In genomic region chr5:83363111-83363510, GRCh38 we compare ENCODE assay signal across 32 cellular contexts.
"Had no signal": no experiment of that assay in that cellular context is flagged by ENCODE, and none has a peak within 500 bp of the region (broad histone marks: within the 10 kb centered on the region; RNA-seq: fewer than 3 reads in every experiment).

No MANE protein-coding gene starts in this region.

- H3K27me3 ChIP-seq: ascending aorta, breast epithelium, cardiac muscle cell, esophagus muscularis mucosa, foreskin keratinocyte, gastrocnemius medialis, heart left ventricle had no signal

- H3K4me3 ChIP-seq: ascending aorta, breast epithelium, cardiac muscle cell, coronary artery, esophagus muscularis mucosa, gastrocnemius medialis, heart left ventricle had no signal

- H3K27ac ChIP-seq: ascending aorta, breast epithelium, cardiac muscle cell, coronary artery, esophagus muscularis mucosa, foreskin keratinocyte, gastrocnemius medialis, heart left ventricle had no signal

- H3K4me1 ChIP-seq: ascending aorta, breast epithelium, esophagus muscularis mucosa, foreskin keratinocyte, gastrocnemius medialis had no signal

- H3K36me3 Mint-ChIP-seq: activated CD4-positive, alpha-beta memory T cell treated with anti-CD3 and anti-CD28 coated beads for 36 hours; activated CD8-positive, alpha-beta memory T cell treated with anti-CD3 and anti-CD28 coated beads, Interleukin-2, amount 10 ng/mL, durations not matched to agents 7 days and 5 days; activated naive CD4-positive, alpha-beta T cell treated with anti-CD3 and anti-CD28 coated beads, Interleukin-2, amount 10 ng/mL, durations not matched to agents 7 days and 5 days; activated naive CD8-positive, alpha-beta T cell treated with anti-CD3 and anti-CD28 coated beads, Interleukin-2, amount 10 ng/mL, durations not matched to agents 7 days and 5 days; brain had no signal

- H3K27me3 Mint-ChIP-seq: activated CD4-positive, alpha-beta memory T cell treated with anti-CD3 and anti-CD28 coated beads for 36 hours; activated CD4-positive, alpha-beta T cell treated with anti-CD3 and anti-CD28 coated beads for 36 hours; activated CD4-positive, alpha-beta T cell treated with anti-CD3 and anti-CD28 coated beads, Interleukin-2, amount 10 ng/mL, durations not matched to agents 24 days and 14 days; activated naive CD8-positive, alpha-beta T cell treated with anti-CD3 and anti-CD28 coated beads, Interleukin-2, amount 10 ng/mL, durations not matched to agents 7 days and 5 days; activated T-cell treated with anti-CD3 and anti-CD28 coated beads, Interleukin-2, amount 50 U/mL, for 24 hours; brain; effector memory CD8-positive, alpha-beta T cell had no signal

- ATAC-seq: activated CD4-positive, alpha-beta T cell treated with anti-CD3 and anti-CD28 coated beads for 36 hours; activated CD8-positive, alpha-beta memory T cell treated with anti-CD3 and anti-CD28 coated beads, Interleukin-2, amount 10 ng/mL, durations not matched to agents 7 days and 5 days; activated CD8-positive, alpha-beta T cell treated with anti-CD3 and anti-CD28 coated beads, Interleukin-2, amount 10 ng/mL, durations not matched to agents 7 days and 5 days; activated naive CD4-positive, alpha-beta T cell treated with anti-CD3 and anti-CD28 coated beads, Interleukin-2, amount 50 U/mL, for 72 hours; activated T-cell treated with anti-CD3 and anti-CD28 coated beads, Interleukin-2, amount 50 U/mL, for 72 hours; effector memory CD8-positive, alpha-beta T cell; foreskin keratinocyte; gastrocnemius medialis; heart left ventricle had no signal

- H3K27ac Mint-ChIP-seq: activated CD4-positive, alpha-beta memory T cell treated with anti-CD3 and anti-CD28 coated beads for 36 hours; activated CD4-positive, alpha-beta T cell treated with anti-CD3 and anti-CD28 coated beads for 36 hours; activated CD4-positive, alpha-beta T cell treated with anti-CD3 and anti-CD28 coated beads, Interleukin-2, amount 10 ng/mL, durations not matched to agents 24 days and 14 days; activated CD8-positive, alpha-beta memory T cell treated with anti-CD3 and anti-CD28 coated beads, Interleukin-2, amount 10 ng/mL, durations not matched to agents 7 days and 5 days; activated CD8-positive, alpha-beta T cell treated with anti-CD3 and anti-CD28 coated beads, Interleukin-2, amount 10 ng/mL, durations not matched to agents 7 days and 5 days; activated naive CD4-positive, alpha-beta T cell treated with anti-CD3 and anti-CD28 coated beads, Interleukin-2, amount 10 ng/mL, durations not matched to agents 7 days and 5 days; activated naive CD4-positive, alpha-beta T cell treated with anti-CD3 and anti-CD28 coated beads, Interleukin-2, amount 50 U/mL, for 72 hours; activated naive CD8-positive, alpha-beta T cell treated with anti-CD3 and anti-CD28 coated beads, Interleukin-2, amount 10 ng/mL, durations not matched to agents 7 days and 5 days; activated T-cell treated with anti-CD3 and anti-CD28 coated beads, Interleukin-2, amount 50 U/mL, for 24 hours; activated T-cell treated with anti-CD3 and anti-CD28 coated beads, Interleukin-2, amount 50 U/mL, for 72 hours; effector memory CD8-positive, alpha-beta T cell had no signal

- H3K9me3 Mint-ChIP-seq: activated naive CD8-positive, alpha-beta T cell treated with anti-CD3 and anti-CD28 coated beads, Interleukin-2, amount 10 ng/mL, durations not matched to agents 7 days and 5 days had no signal

- H3K36me3 ChIP-seq: ascending aorta, breast epithelium, cardiac muscle cell, esophagus muscularis mucosa, gastrocnemius medialis, heart left ventricle had no signal

- H3K4me3 Mint-ChIP-seq: activated CD4-positive, alpha-beta memory T cell treated with anti-CD3 and anti-CD28 coated beads for 36 hours; activated CD4-positive, alpha-beta T cell treated with anti-CD3 and anti-CD28 coated beads for 36 hours; activated CD4-positive, alpha-beta T cell treated with anti-CD3 and anti-CD28 coated beads, Interleukin-2, amount 10 ng/mL, durations not matched to agents 24 days and 14 days; activated CD8-positive, alpha-beta memory T cell treated with anti-CD3 and anti-CD28 coated beads, Interleukin-2, amount 10 ng/mL, durations not matched to agents 7 days and 5 days; activated CD8-positive, alpha-beta T cell treated with anti-CD3 and anti-CD28 coated beads, Interleukin-2, amount 10 ng/mL, durations not matched to agents 7 days and 5 days; activated naive CD4-positive, alpha-beta T cell treated with anti-CD3 and anti-CD28 coated beads, Interleukin-2, amount 10 ng/mL, durations not matched to agents 7 days and 5 days; activated naive CD8-positive, alpha-beta T cell treated with anti-CD3 and anti-CD28 coated beads, Interleukin-2, amount 10 ng/mL, durations not matched to agents 7 days and 5 days; activated T-cell treated with anti-CD3 and anti-CD28 coated beads, Interleukin-2, amount 50 U/mL, for 24 hours; activated T-cell treated with anti-CD3 and anti-CD28 coated beads, Interleukin-2, amount 50 U/mL, for 72 hours; brain; effector memory CD8-positive, alpha-beta T cell had no signal

- DNase-seq: activated CD4-positive, alpha-beta memory T cell treated with anti-CD3 and anti-CD28 coated beads for 36 hours; activated CD4-positive, alpha-beta T cell treated with anti-CD3 and anti-CD28 coated beads for 36 hours; activated CD4-positive, alpha-beta T cell treated with anti-CD3 and anti-CD28 coated beads, Interleukin-2, amount 10 ng/mL, durations not matched to agents 24 days and 14 days; activated CD4-positive, CD25-positive, alpha-beta regulatory T cell; activated CD4-positive, CD25-positive, alpha-beta regulatory T cell treated with anti-CD3 and anti-CD28 coated beads, Interleukin-2, amount 50 U/mL, for 72 hours; activated CD8-positive, alpha-beta memory T cell treated with anti-CD3 and anti-CD28 coated beads, Interleukin-2, amount 10 ng/mL, durations not matched to agents 7 days and 5 days; activated CD8-positive, alpha-beta memory T cell treated with anti-CD3 and anti-CD28 coated beads, Interleukin-2, amount 50 U/mL, for 4 hours; activated CD8-positive, alpha-beta T cell treated with anti-CD3 and anti-CD28 coated beads, Interleukin-2, amount 10 ng/mL, durations not matched to agents 7 days and 5 days; activated gamma-delta T cell; activated naive CD4-positive, alpha-beta T cell; activated naive CD4-positive, alpha-beta T cell treated with anti-CD3 and anti-CD28 coated beads, Interleukin-2, amount 10 ng/mL, durations not matched to agents 7 days and 5 days; activated naive CD8-positive, alpha-beta T cell treated with anti-CD3 and anti-CD28 coated beads, Interleukin-2, amount 10 ng/mL, durations not matched to agents 7 days and 5 days; activated T-cell treated with anti-CD3 and anti-CD28 coated beads, Interleukin-2, amount 50 U/mL, for 24 hours; activated T-cell treated with anti-CD3 and anti-CD28 coated beads, Interleukin-2, amount 50 U/mL, for 72 hours; central memory CD4-positive, alpha-beta T cell; cerebellar nuclear complex; dermis blood vessel endothelial cell; effector CD4-positive, alpha-beta T cell; effector memory CD8-positive, alpha-beta T cell; erythroblast; foreskin keratinocyte; gastrocnemius medialis; glutamatergic neuron; heart left ventricle; T-helper 2 cell had no signal

- H3K4me1 Mint-ChIP-seq: activated CD4-positive, alpha-beta T cell treated with anti-CD3 and anti-CD28 coated beads for 36 hours; activated CD4-positive, alpha-beta T cell treated with anti-CD3 and anti-CD28 coated beads, Interleukin-2, amount 10 ng/mL, durations not matched to agents 24 days and 14 days; activated CD8-positive, alpha-beta memory T cell treated with anti-CD3 and anti-CD28 coated beads, Interleukin-2, amount 10 ng/mL, durations not matched to agents 7 days and 5 days; activated naive CD4-positive, alpha-beta T cell treated with anti-CD3 and anti-CD28 coated beads, Interleukin-2, amount 10 ng/mL, durations not matched to agents 7 days and 5 days; activated naive CD8-positive, alpha-beta T cell treated with anti-CD3 and anti-CD28 coated beads, Interleukin-2, amount 10 ng/mL, durations not matched to agents 7 days and 5 days had no signal

- H3K9me3 ChIP-seq: ascending aorta, gastrocnemius medialis had no signal
